Comparison of ENCODE assay signal across 9 cellular contexts in the genomic region with DNA sequence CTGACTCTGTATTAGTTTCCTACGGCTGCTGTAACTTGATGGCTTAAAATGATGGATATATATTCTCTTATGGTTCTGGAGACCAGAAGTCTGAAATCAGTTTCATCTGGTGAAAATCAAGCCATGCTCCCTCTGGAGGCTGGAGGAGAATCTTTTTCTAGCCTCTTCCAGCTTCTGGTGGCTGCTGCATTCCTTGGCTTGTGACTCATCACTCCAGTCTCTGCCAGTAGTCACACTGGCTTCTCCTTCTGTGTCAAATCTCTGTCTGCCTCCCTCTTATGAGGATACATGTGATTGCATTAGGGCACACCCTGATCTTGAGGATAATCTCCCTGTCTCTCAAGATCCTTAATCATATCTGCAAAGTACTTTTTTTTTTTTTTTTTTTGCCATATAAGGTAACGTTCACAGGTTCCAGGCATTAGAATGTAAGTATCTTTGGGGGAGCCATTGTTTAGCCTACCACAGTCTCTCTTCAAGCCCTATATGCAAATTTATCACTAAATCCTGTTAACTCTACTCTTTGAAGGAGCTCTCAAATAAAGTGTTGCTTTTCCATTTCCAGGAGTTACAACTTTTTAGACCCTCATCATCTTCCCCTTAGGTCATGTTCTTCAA. TPM values are rescaled to one million over a fixed set of nuclear protein-coding genes. Genes with fewer than 3 reads are reported as not detected.
DNase-seq lines count a peak whose midpoint lies in the region; ATAC-seq and TF ChIP-seq lines count a peak whose summit lies in the region.
"Had no signal": no experiment of that assay in that cellular context is flagged by ENCODE, and none has a peak within 500 bp of the region (broad histone marks: within the 10 kb centered on the region; RNA-seq: fewer than 3 reads in every experiment).

No MANE protein-coding gene starts in this region.

- intact Hi-C loops in Right ventricle myocardium inferior (cut with DNase I), result no loop called here

- no peaks in the 10 kb centered on the region for H3K27me3 Mint-ChIP-seq in activated naive CD8-positive, alpha-beta T cell treated with anti-CD3 and anti-CD28 coated beads for 36 hours

- peaks cover 14% of the 10 kb centered on the region for H3K4me1 ChIP-seq in cardiac muscle cell (ENCODE audit: low read depth)
- H3K4me1 ChIP-seq in gastroesophageal sphincter, result no peaks in the 10 kb centered on the region

- H3K4me3 Mint-ChIP-seq in activated naive CD8-positive, alpha-beta T cell treated with anti-CD3 and anti-CD28 coated beads for 36 hours, result no peak overlapping the region

- H3K27me3 ChIP-seq in cardiac muscle cell (no peaks in the 10 kb centered on the region), gastroesophageal sphincter (no peaks in the 10 kb centered on the region)

- H3K36me3 Mint-ChIP-seq in activated naive CD8-positive, alpha-beta T cell treated with anti-CD3 and anti-CD28 coated beads for 36 hours, result peaks cover 2% of the 10 kb centered on the region

- in situ Hi-C loops in SK-MEL-5 (cut with HindIII; ENCODE audit: low pct_unique_long_range_greater_than_20kb, low sequenced_read_pairs), result no loop called here

- TF ChIP-seq POLR2A in gastroesophageal sphincter (IDR thresholded peaks at IDR 0.05), result no peak

- DNase-seq in cardiac muscle cell (ENCODE audit: low read depth in 1 of 2, low spot score in 1 of 2), result peak in 1 of 2 donors; percentile 89
- DNase-seq in Right ventricle myocardium inferior (ENCODE audit: missing footprints), result no peak
- peak; percentile 89 for DNase-seq in SK-MEL-5 (ENCODE audit: low read depth, low spot score)
- DNase-seq in activated naive CD8-positive, alpha-beta T cell treated with anti-CD3 and anti-CD28 coated beads for 36 hours, result no peak
- DNase-seq in NOMO-1 treated with DMSO at 0.1 percent for 48 hours (lab: John Stamatoyannopoulos, UW; ENCODE audit: unreplicated experiment), result no peak
- no peak for DNase-seq in activated CD4-positive, alpha-beta T cell treated with anti-CD3 and anti-CD28 coated beads, Interleukin-2, amount 50 U/mL, for 1 hour
- DNase-seq: GDM1 had no signal

- ATAC-seq in Right ventricle myocardium inferior, result no peak
- ATAC-seq in gastroesophageal sphincter, result peak; percentile 91
- ATAC-seq in GM21515 (IDR thresholded peaks at IDR 0.05; ENCODE audit: unreplicated experiment), result no peak

- no peak overlapping the region for H3K4me3 ChIP-seq in cardiac muscle cell
- H3K4me3 ChIP-seq in gastroesophageal sphincter, result no peak overlapping the region

- TF ChIP-seq EP300 in gastroesophageal sphincter (IDR thresholded peaks at IDR 0.05), result no peak

- H3K9me3 Mint-ChIP-seq in activated naive CD8-positive, alpha-beta T cell treated with anti-CD3 and anti-CD28 coated beads for 36 hours, result no peaks in the 10 kb centered on the region

- no peak overlapping the region for H3K27ac Mint-ChIP-seq in activated naive CD8-positive, alpha-beta T cell treated with anti-CD3 and anti-CD28 coated beads for 36 hours

- 64 to 67% methylated on average over 1 to 2 of the region's 2 CpGs for WGBS in gastroesophageal sphincter (ENCODE audit: low coverage in 1 of 2), 2 donors

- H3K27ac ChIP-seq in cardiac muscle cell (no peak overlapping the region), gastroesophageal sphincter (no peak overlapping the region)

- TF ChIP-seq CTCF in cardiac muscle cell (IDR thresholded peaks at IDR 0.05; ENCODE audit: low read depth, low read length) (peak; percentile 68), gastroesophageal sphincter (IDR thresholded peaks at IDR 0.05) (peak in 3 of 4 experiments; percentile 20 to 45 (median 34))

- H3K36me3 ChIP-seq in cardiac muscle cell (peaks cover 3% of the 10 kb centered on the region), gastroesophageal sphincter (peaks cover 0 to 61% of the 10 kb centered on the region in 2 donors)

- H3K9me3 ChIP-seq in cardiac muscle cell (ENCODE audit: low read depth) (no peaks in the 10 kb centered on the region), gastroesophageal sphincter (no peaks in the 10 kb centered on the region)

- H3K4me1 Mint-ChIP-seq in activated naive CD8-positive, alpha-beta T cell treated with anti-CD3 and anti-CD28 coated beads for 36 hours, result no peaks in the 10 kb centered on the region

RNA-seq across cellular contexts. Expression of gene DNAL1, which starts 17.8 kb away (rescaled TPM):
- 9.3 and 12.2 TPM in 2 replicates for total RNA-seq in cardiac muscle cell
- polyA plus RNA-seq in cardiac muscle cell, result 12.4 and 19.4 TPM in 2 replicates
- total RNA-seq in Right ventricle myocardium inferior, result 16.4 TPM
- total RNA-seq in SK-MEL-5 (2014; rRNA removed; shearing (Covaris generic)), result 7.1 and 15.1 TPM in 2 replicates
- polyA plus RNA-seq in SK-MEL-5 (2015; cell fraction: cytosol; rRNA removed), result 3.5 and 11.0 TPM in 2 replicates
- polyA plus RNA-seq in SK-MEL-5 (2015; cell fraction: nucleus; rRNA removed), result 6.5 and 9.7 TPM in 2 replicates
- 10 to 100 TPM in 2 of 4 donors, 1 to 10 TPM in 2; 8.9 to 18.2 (median 10.4) TPM for total RNA-seq in gastroesophageal sphincter
- total RNA-seq in activated naive CD8-positive, alpha-beta T cell treated with anti-CD3 and anti-CD28 coated beads for 36 hours, result 10 to 100 TPM in 1 of 2 experiments, 1 to 10 TPM in 1; 7.7 to 11.9 TPM

RNA-seq across cellular contexts. Expression of gene ACOT6, which starts 50.2 kb away (rescaled TPM):
- total RNA-seq in cardiac muscle cell (0.18 and 0.45 TPM in 2 replicates), Right ventricle myocardium inferior (not detected), gastroesophageal sphincter (not detected)
- polyA plus RNA-seq in cardiac muscle cell, result 0.59 TPM in 1 of 2 replicates, not detected in the other
- total RNA-seq in SK-MEL-5 (2014; rRNA removed; shearing (Covaris generic)), result 0.18 TPM in 1 of 2 replicates, not detected in the other
- polyA plus RNA-seq in SK-MEL-5 (2015; cell fraction: cytosol; rRNA removed), result not detected in 2 replicates
- 0.16 TPM in 1 of 2 replicates, not detected in the other for polyA plus RNA-seq in SK-MEL-5 (2015; cell fraction: nucleus; rRNA removed)
- total RNA-seq in activated naive CD8-positive, alpha-beta T cell treated with anti-CD3 and anti-CD28 coated beads for 36 hours, result not detected

RNA-seq across cellular contexts. Expression of gene PNMA1, which starts 51.6 kb away (rescaled TPM):
- 37.2 and 39.9 TPM in 2 replicates for total RNA-seq in cardiac muscle cell
- polyA plus RNA-seq in cardiac muscle cell, result 72.4 and 77.4 TPM in 2 replicates
- total RNA-seq in Right ventricle myocardium inferior, result 14.9 TPM
- total RNA-seq in SK-MEL-5 (2014; rRNA removed; shearing (Covaris generic)), result 5.2 and 5.3 TPM in 2 replicates
- polyA plus RNA-seq in SK-MEL-5 (2015; cell fraction: cytosol; rRNA removed), result 29.0 and 34.6 TPM in 2 replicates
- polyA plus RNA-seq in SK-MEL-5 (2015; cell fraction: nucleus; rRNA removed), result 17.0 and 23.4 TPM in 2 replicates
- 10 to 100 TPM; 41.7 to 95.2 (median 47.6) TPM for total RNA-seq in gastroesophageal sphincter
- total RNA-seq in activated naive CD8-positive, alpha-beta T cell treated with anti-CD3 and anti-CD28 coated beads for 36 hours, result 10 to 100 TPM; 26.6 to 28.3 TPM
